In the genomic region with DNA sequence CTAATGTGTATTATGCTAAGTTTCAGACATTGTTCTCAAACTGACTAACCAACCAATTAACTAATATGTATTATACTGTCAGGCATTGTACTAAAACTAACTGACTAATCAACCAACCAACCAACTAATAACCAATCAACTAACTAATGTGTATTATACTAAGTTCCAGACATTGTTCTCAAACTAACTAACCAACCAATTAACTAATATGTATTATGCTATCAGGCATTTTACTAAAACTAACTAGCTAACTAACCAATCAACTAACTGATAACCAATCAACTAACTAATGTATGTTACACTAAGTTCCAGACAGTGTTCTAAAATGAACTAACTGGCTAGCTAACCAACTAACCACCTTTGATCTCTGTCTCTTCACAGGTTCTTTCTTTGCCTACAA, we compare ENCODE assay signal across 28 cellular contexts.
"Had no signal": no experiment of that assay in that cellular context is flagged by ENCODE, and none has a peak within 500 bp of the region (broad histone marks: within the 10 kb centered on the region; RNA-seq: fewer than 3 reads in every experiment).

No MANE protein-coding gene starts in this region.

- H3K27me3 ChIP-seq: stomach, suprapubic skin, testis, thyroid gland, tibial artery, tibial nerve, transverse colon, upper lobe of left lung, upper lobe of right lung, uterus, vagina had no signal

- H3K4me1 ChIP-seq: suprapubic skin, testis, tibial nerve, upper lobe of left lung, upper lobe of right lung, uterus, vagina had no signal

- H3K27ac ChIP-seq: stomach, suprapubic skin, testis, thoracic aorta, thyroid gland, tibial artery, tibial nerve, transverse colon, upper lobe of left lung, upper lobe of right lung, uterus, vagina had no signal

- H3K9me3 ChIP-seq: stomach, testis, thoracic aorta, thyroid gland, tibial artery, tibial nerve, transverse colon, upper lobe of left lung, upper lobe of right lung, uterus, vagina had no signal

- H3K36me3 ChIP-seq: stomach, suprapubic skin, thoracic aorta, thyroid gland, tibial artery, tibial nerve, transverse colon, upper lobe of left lung, upper lobe of right lung, uterus, vagina had no signal

- H3K4me3 Mint-ChIP-seq: stimulated activated effector memory CD8-positive, alpha-beta T cell treated with anti-CD3 and anti-CD28 coated beads, Interleukin-12 subunit alpha, Interleukin-12 subunit beta, amount 100 ng/mL, for 72 hours; stimulated activated memory B cell treated with anti-CD40 and anti-IgM and Interleukin-4, amounts not matched to agents 10 μg/mL and 1 μg/mL and 100 μg/mL, for 72 hours; stimulated activated naive B cell treated with anti-CD40 and anti-IgM and Interleukin-4, amounts not matched to agents 10 μg/mL and 1 μg/mL and 100 μg/mL, for 72 hours; stimulated activated naive CD8-positive, alpha-beta T cell treated with anti-CD3 and anti-CD28 coated beads, Interleukin-15, amount 100 ng/mL, for 72 hours; stimulated activated naive CD8-positive, alpha-beta T cell treated with anti-CD3 and anti-CD28 coated beads, Interleukin-15, Interleukin-2, amounts not matched to agents 100 ng/mL and 50 ng/mL, for 24 hours; type B pancreatic cell had no signal

- DNase-seq: stimulated activated CD4-positive, alpha-beta T cell treated with anti-CD3 and anti-CD28 coated beads, Interleukin-2, amount 100 ng/mL, for 48 hours; stimulated activated CD4-positive, alpha-beta T cell treated with anti-CD3 and anti-CD28 coated beads, Interleukin-4, amount 100 ng/mL, for 1 hour; stimulated activated CD4-positive, alpha-beta T cell treated with anti-CD3 and anti-CD28 coated beads, Interleukin-4, amount 100 ng/mL, for 24 hours; stimulated activated CD4-positive, alpha-beta T cell treated with anti-CD3 and anti-CD28 coated beads, Interleukin-4, amount 100 ng/mL, for 4 hours; stimulated activated CD8-positive, alpha-beta memory T cell treated with anti-CD3 and anti-CD28 coated beads, Interleukin-4, amount 100 ng/mL, for 48 hours; stimulated activated naive B cell treated with anti-CD40 and anti-IgM and Interleukin-4, amounts not matched to agents 10 μg/mL and 1 μg/mL and 100 μg/mL, for 72 hours; stimulated activated naive CD4-positive, alpha-beta T cell; stimulated activated naive CD4-positive, alpha-beta T cell treated with Interleukin-2 at 50 U/mL for 16 hours; stimulated activated naive CD8-positive, alpha-beta T cell treated with anti-CD3 and anti-CD28 coated beads, Interleukin-15, amount 100 ng/mL, for 72 hours; stomach; substantia nigra; testis; thyroid gland; tibial artery; transverse colon; trophoblast cell; upper lobe of left lung; upper lobe of right lung; uterus had no signal

- H3K4me1 Mint-ChIP-seq: stimulated activated effector memory CD8-positive, alpha-beta T cell treated with anti-CD3 and anti-CD28 coated beads, Interleukin-12 subunit alpha, Interleukin-12 subunit beta, amount 100 ng/mL, for 72 hours; stimulated activated memory B cell treated with anti-CD40 and anti-IgM and Interleukin-4, amounts not matched to agents 10 μg/mL and 1 μg/mL and 100 μg/mL, for 72 hours; stimulated activated naive B cell treated with anti-CD40 and anti-IgM and Interleukin-4, amounts not matched to agents 10 μg/mL and 1 μg/mL and 100 μg/mL, for 72 hours; stimulated activated naive CD8-positive, alpha-beta T cell treated with anti-CD3 and anti-CD28 coated beads, Interleukin-15, amount 100 ng/mL, for 72 hours had no signal

- FAIRE-seq: urothelium cell line had no signal

- H3K36me3 Mint-ChIP-seq: stimulated activated effector memory CD8-positive, alpha-beta T cell treated with anti-CD3 and anti-CD28 coated beads, Interleukin-12 subunit alpha, Interleukin-12 subunit beta, amount 100 ng/mL, for 72 hours; stimulated activated memory B cell treated with anti-CD40 and anti-IgM and Interleukin-4, amounts not matched to agents 10 μg/mL and 1 μg/mL and 100 μg/mL, for 72 hours; stimulated activated naive B cell treated with anti-CD40 and anti-IgM and Interleukin-4, amounts not matched to agents 10 μg/mL and 1 μg/mL and 100 μg/mL, for 72 hours; type B pancreatic cell had no signal

- H3K27me3 Mint-ChIP-seq: stimulated activated memory B cell treated with anti-CD40 and anti-IgM and Interleukin-4, amounts not matched to agents 10 μg/mL and 1 μg/mL and 100 μg/mL, for 72 hours; stimulated activated naive CD8-positive, alpha-beta T cell treated with anti-CD3 and anti-CD28 coated beads, Interleukin-15, amount 100 ng/mL, for 72 hours; stimulated activated naive CD8-positive, alpha-beta T cell treated with anti-CD3 and anti-CD28 coated beads, Interleukin-15, Interleukin-2, amounts not matched to agents 100 ng/mL and 50 ng/mL, for 24 hours had no signal

- H3K4me3 ChIP-seq: stomach, suprapubic skin, testis, thoracic aorta, thyroid gland, tibial artery, tibial nerve, transverse colon, upper lobe of left lung, upper lobe of right lung, uterus, vagina had no signal

- H3K27ac Mint-ChIP-seq: stimulated activated effector memory CD8-positive, alpha-beta T cell treated with anti-CD3 and anti-CD28 coated beads, Interleukin-12 subunit alpha, Interleukin-12 subunit beta, amount 100 ng/mL, for 72 hours; stimulated activated memory B cell treated with anti-CD40 and anti-IgM and Interleukin-4, amounts not matched to agents 10 μg/mL and 1 μg/mL and 100 μg/mL, for 72 hours; stimulated activated naive B cell treated with anti-CD40 and anti-IgM and Interleukin-4, amounts not matched to agents 10 μg/mL and 1 μg/mL and 100 μg/mL, for 72 hours; stimulated activated naive CD8-positive, alpha-beta T cell treated with anti-CD3 and anti-CD28 coated beads, Interleukin-15, amount 100 ng/mL, for 72 hours; stimulated activated naive CD8-positive, alpha-beta T cell treated with anti-CD3 and anti-CD28 coated beads, Interleukin-15, Interleukin-2, amounts not matched to agents 100 ng/mL and 50 ng/mL, for 24 hours; type B pancreatic cell had no signal

- H3K9me3 Mint-ChIP-seq: type B pancreatic cell had no signal

- ATAC-seq: stimulated activated effector memory CD8-positive, alpha-beta T cell treated with anti-CD3 and anti-CD28 coated beads, Interleukin-12 subunit alpha, Interleukin-12 subunit beta, amount 100 ng/mL, for 72 hours; stimulated activated memory B cell treated with anti-CD40 and anti-IgM and Interleukin-4, amounts not matched to agents 10 μg/mL and 1 μg/mL and 100 μg/mL, for 72 hours; stimulated activated naive B cell treated with anti-CD40 and anti-IgM and Interleukin-4, amounts not matched to agents 10 μg/mL and 1 μg/mL and 100 μg/mL, for 72 hours; stimulated activated naive CD8-positive, alpha-beta T cell treated with anti-CD3 and anti-CD28 coated beads, Interleukin-15, amount 100 ng/mL, for 72 hours had no signal
